12 cellular contexts compared by ENCODE assay signal in the genomic region with DNA sequence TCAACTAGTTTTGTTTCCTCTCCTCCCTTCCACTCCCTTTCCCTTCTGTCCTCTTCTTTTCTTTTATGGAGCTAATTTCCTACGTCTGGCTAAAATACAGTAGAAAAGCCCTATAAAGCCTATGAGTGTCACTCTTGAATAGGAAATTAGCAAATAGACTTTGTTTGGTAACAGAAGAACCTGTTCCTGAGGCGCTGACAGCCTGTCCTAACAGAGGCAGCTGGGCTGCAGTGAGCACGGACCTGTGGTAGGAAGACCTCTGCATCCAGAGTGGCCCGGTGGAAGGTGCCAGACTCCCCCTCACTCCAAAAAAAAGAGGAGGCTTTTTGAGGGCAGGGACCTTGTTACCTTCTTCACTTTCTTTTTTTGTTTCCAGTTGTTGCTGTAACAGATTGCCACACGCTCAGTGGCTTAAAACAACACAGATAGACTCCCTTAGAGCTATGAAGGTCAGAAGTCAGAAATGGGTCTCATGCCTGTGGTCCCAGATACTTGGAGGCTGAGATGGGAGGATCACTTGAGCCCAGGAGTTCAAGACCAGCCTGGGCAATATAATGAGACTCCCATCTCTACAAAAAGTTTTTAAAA.
DNase-seq lines count a peak whose midpoint lies in the region; TF ChIP-seq lines count a peak whose summit lies in the region.
"Had no signal": no experiment of that assay in that cellular context is flagged by ENCODE, and none has a peak within 500 bp of the region (broad histone marks: within the 10 kb centered on the region; RNA-seq: fewer than 3 reads in every experiment).

No MANE protein-coding gene starts in this region.

- H3K27ac ChIP-seq in breast epithelium (peak overlapping the region; percentile 68 to 87), vagina (peak overlapping the region; percentile 59)

- no TSS peak for BruUV-seq in MCF 10A (replicated peaks; lab: Mats Ljungman, UMichigan)

- H3K27me3 Mint-ChIP-seq in MCF 10A (ENCODE audit: insufficient read depth, unreplicated experiment) (no peaks in the 10 kb centered on the region), mesothelial cell of epicardium (ENCODE audit: low read depth) (no peaks in the 10 kb centered on the region)
- peaks cover 2% of the 10 kb centered on the region for H3K27me3 Mint-ChIP-seq in activated naive CD4-positive, alpha-beta T cell treated with anti-CD3 and anti-CD28 coated beads for 36 hours (ENCODE audit: low read depth)
- H3K27me3 Mint-ChIP-seq: B cell had no signal

- H3K27ac Mint-ChIP-seq in MCF 10A (ENCODE audit: low read depth, unreplicated experiment), result no peak overlapping the region
- H3K27ac Mint-ChIP-seq in mesothelial cell of epicardium, result peak overlapping the region; percentile 21
- H3K27ac Mint-ChIP-seq in activated naive CD4-positive, alpha-beta T cell treated with anti-CD3 and anti-CD28 coated beads for 36 hours, result no peak overlapping the region
- H3K27ac Mint-ChIP-seq: B cell had no signal

- H3K4me1 Mint-ChIP-seq in MCF 10A (ENCODE audit: insufficient read depth, unreplicated experiment) (peaks cover 15% of the 10 kb centered on the region), mesothelial cell of epicardium (peaks cover 24% of the 10 kb centered on the region)
- H3K4me1 Mint-ChIP-seq in activated naive CD4-positive, alpha-beta T cell treated with anti-CD3 and anti-CD28 coated beads for 36 hours (ENCODE audit: low read depth), result no peaks in the 10 kb centered on the region
- H3K4me1 Mint-ChIP-seq: B cell had no signal

- H3K36me3 ChIP-seq in breast epithelium (no peaks in the 10 kb centered on the region), vagina (no peaks in the 10 kb centered on the region)

- H3K4me3 ChIP-seq in breast epithelium (peak overlapping the region in 2 of 3 donors; percentile 15 to 43), choroid plexus epithelial cell (ENCODE audit: low read depth, low read length) (no peak overlapping the region), vagina (no peak overlapping the region)

- POLR2A ChIA-PET in MCF 10A (lab: Yijun Ruan, JAX), result interaction anchor here (1.1 kb wide), 2 partner anchors 20 to 82 kb away, joined by 4 read pairs; no protein-coding TSS in a partner anchor

- intact Hi-C loops in breast epithelium (cut with DNase I; ENCODE audit: low total_unique reads), result no loop called here
- intact Hi-C loops in MCF 10A (cut with micrococcal nuclease), result no loop called here
- intact Hi-C loops in vagina (cut with DNase I), result no loop called here
- intact Hi-C loops in activated naive CD4-positive, alpha-beta T cell treated with anti-CD3 and anti-CD28 coated beads for 36 hours (cut with micrococcal nuclease), result no loop called here

- in situ Hi-C loops in GM13977 (cut with MboI; ENCODE audit: low pct_unique_long_range_greater_than_20kb, low sequenced_read_pairs, unreplicated experiment), result no loop called here

- H3K4me3 Mint-ChIP-seq in MCF 10A (ENCODE audit: unreplicated experiment) (no peak overlapping the region), mesothelial cell of epicardium (no peak overlapping the region)
- no peak overlapping the region for H3K4me3 Mint-ChIP-seq in activated naive CD4-positive, alpha-beta T cell treated with anti-CD3 and anti-CD28 coated beads for 36 hours
- H3K4me3 Mint-ChIP-seq: B cell had no signal

- H3K9me3 ChIP-seq in breast epithelium (no peaks in the 10 kb centered on the region), vagina (no peaks in the 10 kb centered on the region)

- no peaks in the 10 kb centered on the region for H3K36me3 Mint-ChIP-seq in MCF 10A (ENCODE audit: insufficient read depth, unreplicated experiment)
- H3K36me3 Mint-ChIP-seq in mesothelial cell of epicardium, result peaks cover 6% of the 10 kb centered on the region
- H3K36me3 Mint-ChIP-seq in activated naive CD4-positive, alpha-beta T cell treated with anti-CD3 and anti-CD28 coated beads for 36 hours (ENCODE audit: low read depth), result no peaks in the 10 kb centered on the region

- peaks cover 0 to 3% of the 10 kb centered on the region in 2 donors for H3K4me1 ChIP-seq in breast epithelium
- H3K4me1 ChIP-seq in vagina, result peaks cover 58% of the 10 kb centered on the region

- no peaks in the 10 kb centered on the region for H3K9me3 Mint-ChIP-seq in MCF 10A (ENCODE audit: unreplicated experiment)
- peaks cover 8% of the 10 kb centered on the region for H3K9me3 Mint-ChIP-seq in mesothelial cell of epicardium
- H3K9me3 Mint-ChIP-seq in activated naive CD4-positive, alpha-beta T cell treated with anti-CD3 and anti-CD28 coated beads for 36 hours, result no peaks in the 10 kb centered on the region

- TF ChIP-seq CTCF in breast epithelium (IDR thresholded peaks at IDR 0.05), result no peak
- no peak for TF ChIP-seq CTCF in MCF 10A (IDR thresholded peaks at IDR 0.05; ENCODE audit: unreplicated experiment)
- TF ChIP-seq CTCF in choroid plexus epithelial cell (conservative IDR thresholded peaks at IDR 0.05; ENCODE audit: low read depth, low read length), result no peak
- TF ChIP-seq CTCF in mesothelial cell of epicardium (IDR thresholded peaks at IDR 0.05; ENCODE audit: unreplicated experiment), result no peak
- no peak for TF ChIP-seq CTCF in vagina (IDR thresholded peaks at IDR 0.05)
- TF ChIP-seq CTCF in GM13977 (IDR thresholded peaks at IDR 0.05; ENCODE audit: extremely low read depth, insufficient read depth, missing control alignments), result no peak

- CTCF ChIA-PET in MCF 10A (lab: Yijun Ruan, JAX), result interaction anchor here (0.6 to 0.9 kb wide), 2 partner anchors 146 to 226 kb away, joined by 3 to 7 read pairs; no protein-coding TSS in a partner anchor
- CTCF ChIA-PET in activated naive CD4-positive, alpha-beta T cell treated with anti-CD3 and anti-CD28 coated beads for 36 hours (lab: Charles Lee), result no interaction called here

- DNase-seq in breast epithelium (ENCODE audit: low spot score in 2 of 2) (no peak), MCF 10A (ENCODE audit: unreplicated experiment) (no peak), choroid plexus epithelial cell (ENCODE audit: low read depth) (peak; percentile 72), mesothelial cell of epicardium (ENCODE audit: low spot score in 2 of 2, unreplicated experiment in 2 of 2) (no peak), vagina (ENCODE audit: extremely low spot score in 2 of 2) (no peak), GM13977 (ENCODE audit: low spot score) (no peak)
- no peak for DNase-seq in activated CD4-positive, CD25-positive, alpha-beta regulatory T cell treated with anti-CD3 and anti-CD28 coated beads, Interleukin-2, amount 50 U/mL, for 72 hours
- DNase-seq in activated naive CD4-positive, alpha-beta T cell treated with anti-CD3 and anti-CD28 coated beads for 36 hours, result no peak
- DNase-seq: activated CD4-positive, alpha-beta T cell treated with anti-CD3 and anti-CD28 coated beads for 1 hour; activated effector memory CD4-positive, alpha-beta T cell treated with anti-CD3 and anti-CD28 coated beads, Interleukin-2, amount 50 U/mL, for 16 hours; Kasumi-1 had no signal

- TF ChIP-seq POLR2A in breast epithelium (IDR thresholded peaks at IDR 0.05), result no peak
- no peak for TF ChIP-seq POLR2A in vagina (IDR thresholded peaks at IDR 0.05)

- H3K27me3 ChIP-seq in breast epithelium, result no peaks in the 10 kb centered on the region
- H3K27me3 ChIP-seq in vagina, result no peaks in the 10 kb centered on the region

Comparison
In these comparisons a context has a peak if more than half of its experiments do, and no peak if none do; other contexts are left out.
1. H3K4me3 ChIP-seq: peak in breast epithelium (2 of 3); none in choroid plexus epithelial cell (single experiment) and vagina (0 of 2).